1 cellular context compared by ENCODE assay signal in the genomic region with DNA sequence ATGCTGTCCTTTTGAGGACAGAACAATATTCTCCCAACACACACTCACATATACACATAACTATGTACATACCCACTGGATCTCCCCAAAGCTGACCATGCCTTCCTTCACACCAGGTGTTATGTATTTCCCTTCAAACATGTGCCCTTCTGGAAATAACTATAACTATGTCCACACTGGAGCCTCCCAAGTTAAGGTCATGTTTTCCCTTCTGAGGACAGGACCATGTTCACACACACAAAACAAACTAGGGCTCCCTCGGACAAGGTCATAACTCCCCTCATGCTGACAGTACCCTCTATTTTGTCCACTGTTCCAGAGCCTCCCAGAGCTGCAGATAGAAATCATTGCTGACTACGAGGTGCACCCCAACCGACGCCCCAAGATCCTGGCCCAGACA.
TF ChIP-seq lines count a peak whose summit lies in the region.

No MANE protein-coding gene starts in this region.

TF ChIP-seq in HepG2, 621 proteins besides CTCF, POLR2A, EP300 and RAD21 (continued from another document and continues in another):
- TF ChIP-seq, protein P1, sequence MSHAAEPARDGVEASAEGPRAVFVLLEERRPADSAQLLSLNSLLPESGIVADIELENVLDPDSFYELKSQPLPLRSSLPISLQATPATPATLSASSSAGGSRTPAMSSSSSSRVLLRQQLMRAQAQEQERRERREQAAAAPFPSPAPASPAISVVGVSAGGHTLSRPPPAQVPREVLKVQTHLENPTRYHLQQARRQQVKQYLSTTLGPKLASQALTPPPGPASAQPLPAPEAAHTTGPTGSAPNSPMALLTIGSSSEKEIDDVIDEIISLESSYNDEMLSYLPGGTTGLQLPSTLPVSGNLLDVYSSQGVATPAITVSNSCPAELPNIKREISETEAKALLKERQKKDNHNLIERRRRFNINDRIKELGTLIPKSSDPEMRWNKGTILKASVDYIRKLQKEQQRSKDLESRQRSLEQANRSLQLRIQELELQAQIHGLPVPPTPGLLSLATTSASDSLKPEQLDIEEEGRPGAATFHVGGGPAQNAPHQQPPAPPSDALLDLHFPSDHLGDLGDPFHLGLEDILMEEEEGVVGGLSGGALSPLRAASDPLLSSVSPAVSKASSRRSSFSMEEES (CRISPR knock-in tag; IDR thresholded peaks at IDR 0.05) = no peak
- TF ChIP-seq KLF13 (CRISPR knock-in tag; IDR thresholded peaks at IDR 0.05) (no peak), CBFB (CRISPR knock-in tag; IDR thresholded peaks at IDR 0.05) (no peak), ZNF282 (IDR thresholded peaks at IDR 0.05; ENCODE audit: partially characterized antibody) (no peak), MBNL3 (CRISPR knock-in tag; conservative IDR thresholded peaks at IDR 0.05) (no peak), ZNF138 (CRISPR knock-in tag; IDR thresholded peaks at IDR 0.05; ENCODE audit: low read depth) (no peak), ZNF136 (CRISPR knock-in tag; IDR thresholded peaks at IDR 0.05; ENCODE audit: low read depth) (no peak), ZBTB1 (CRISPR knock-in tag; IDR thresholded peaks at IDR 0.05; ENCODE audit: borderline replicate concordance) (no peak), MLLT10 (CRISPR knock-in tag; IDR thresholded peaks at IDR 0.05) (no peak), NCOA5 (CRISPR knock-in tag; IDR thresholded peaks at IDR 0.05) (no peak), PAF1 (CRISPR knock-in tag; IDR thresholded peaks at IDR 0.05) (0 out of 2 replicates have a peak, but pooled peaks have one; percentile 11), YEATS2 (CRISPR knock-in tag; IDR thresholded peaks at IDR 0.05; ENCODE audit: borderline replicate concordance) (no peak), RARA (CRISPR knock-in tag; IDR thresholded peaks at IDR 0.05) (peak; percentile 77), ZMAT3 (CRISPR knock-in tag; conservative IDR thresholded peaks at IDR 0.05) (no peak), ZNF326 (CRISPR knock-in tag; IDR thresholded peaks at IDR 0.05; ENCODE audit: borderline replicate concordance) (no peak), CHCHD3 (CRISPR knock-in tag; IDR thresholded peaks at IDR 0.05) (no peak), ZNF556 (CRISPR knock-in tag; IDR thresholded peaks at IDR 0.05; ENCODE audit: borderline replicate concordance) (no peak), MAX (IDR thresholded peaks at IDR 0.05) (peak; percentile 54; the same call in 1 of the 2 replicates), PAX8 (CRISPR knock-in tag; IDR thresholded peaks at IDR 0.05; ENCODE audit: borderline replicate concordance) (no peak), CCDC6 (CRISPR knock-in tag; IDR thresholded peaks at IDR 0.05) (no peak), ZNF230 (CRISPR knock-in tag; IDR thresholded peaks at IDR 0.05) (no peak), UBTF (CRISPR knock-in tag; IDR thresholded peaks at IDR 0.05) (no peak), HCFC1 (IDR thresholded peaks at IDR 0.05; ENCODE audit: low read depth, low read length) (no peak), MYC (CRISPR knock-in tag; IDR thresholded peaks at IDR 0.05; ENCODE audit: borderline replicate concordance) (no peak), FOXK2 (IDR thresholded peaks at IDR 0.05) (no peak), NR2F2 (IDR thresholded peaks at IDR 0.05; ENCODE audit: borderline replicate concordance, low read depth) (no peak), ZNF34 (CRISPR knock-in tag; IDR thresholded peaks at IDR 0.05; ENCODE audit: borderline replicate concordance) (no peak), ARID2 (CRISPR knock-in tag; IDR thresholded peaks at IDR 0.05; ENCODE audit: borderline replicate concordance) (no peak), ZNF589 (CRISPR knock-in tag; conservative IDR thresholded peaks at IDR 0.05) (no peak), ZBTB42 (CRISPR knock-in tag; IDR thresholded peaks at IDR 0.05) (no peak), ZNF883 (CRISPR knock-in tag; IDR thresholded peaks at IDR 0.05; ENCODE audit: not compliant biosample characterization) (no peak), THRA (CRISPR knock-in tag; IDR thresholded peaks at IDR 0.05; ENCODE audit: borderline replicate concordance) (peak; percentile 79; the same call in 1 of the 2 replicates), MEF2D (CRISPR knock-in tag; IDR thresholded peaks at IDR 0.05) (no peak), HES4 (CRISPR knock-in tag; IDR thresholded peaks at IDR 0.05; ENCODE audit: borderline replicate concordance) (no peak), RXRA (CRISPR knock-in tag; IDR thresholded peaks at IDR 0.05) (peak; percentile 15; the same call in 1 of the 2 replicates), NR3C1 (CRISPR knock-in tag; IDR thresholded peaks at IDR 0.05) (no peak), TEAD3 (CRISPR knock-in tag; optimal IDR thresholded peaks at IDR 0.05; ENCODE audit: borderline replicate concordance) (no peak), TFDP2 (CRISPR knock-in tag; IDR thresholded peaks at IDR 0.05) (no peak), NONO (IDR thresholded peaks at IDR 0.05) (no peak), NONO (CRISPR knock-in tag; conservative IDR thresholded peaks at IDR 0.05) (no peak), ZNF775 (CRISPR knock-in tag; IDR thresholded peaks at IDR 0.05; ENCODE audit: borderline replicate concordance) (no peak), IKZF4 (CRISPR knock-in tag; IDR thresholded peaks at IDR 0.05; ENCODE audit: borderline replicate concordance, low read depth, not compliant biosample characterization) (no peak), ZFP62 (CRISPR knock-in tag; IDR thresholded peaks at IDR 0.05) (no peak), SOX6 (IDR thresholded peaks at IDR 0.05) (no peak), SOX6 (CRISPR knock-in tag; IDR thresholded peaks at IDR 0.05) (peak; percentile 38), ZFP36 (IDR thresholded peaks at IDR 0.05; ENCODE audit: borderline replicate concordance, low read depth, low read length, partially characterized antibody) (no peak), ZNF296 (CRISPR knock-in tag; conservative IDR thresholded peaks at IDR 0.05) (no peak), ZNF614 (CRISPR knock-in tag; IDR thresholded peaks at IDR 0.05; ENCODE audit: borderline replicate concordance) (no peak), BCL6 (CRISPR knock-in tag; IDR thresholded peaks at IDR 0.05) (peak; percentile 30; the same call in 1 of the 2 replicates)
- TF ChIP-seq, protein P2, sequence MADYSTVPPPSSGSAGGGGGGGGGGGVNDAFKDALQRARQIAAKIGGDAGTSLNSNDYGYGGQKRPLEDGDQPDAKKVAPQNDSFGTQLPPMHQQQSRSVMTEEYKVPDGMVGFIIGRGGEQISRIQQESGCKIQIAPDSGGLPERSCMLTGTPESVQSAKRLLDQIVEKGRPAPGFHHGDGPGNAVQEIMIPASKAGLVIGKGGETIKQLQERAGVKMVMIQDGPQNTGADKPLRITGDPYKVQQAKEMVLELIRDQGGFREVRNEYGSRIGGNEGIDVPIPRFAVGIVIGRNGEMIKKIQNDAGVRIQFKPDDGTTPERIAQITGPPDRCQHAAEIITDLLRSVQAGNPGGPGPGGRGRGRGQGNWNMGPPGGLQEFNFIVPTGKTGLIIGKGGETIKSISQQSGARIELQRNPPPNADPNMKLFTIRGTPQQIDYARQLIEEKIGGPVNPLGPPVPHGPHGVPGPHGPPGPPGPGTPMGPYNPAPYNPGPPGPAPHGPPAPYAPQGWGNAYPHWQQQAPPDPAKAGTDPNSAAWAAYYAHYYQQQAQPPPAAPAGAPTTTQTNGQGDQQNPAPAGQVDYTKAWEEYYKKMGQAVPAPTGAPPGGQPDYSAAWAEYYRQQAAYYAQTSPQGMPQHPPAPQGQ (CRISPR knock-in tag; IDR thresholded peaks at IDR 0.05; ENCODE audit: borderline replicate concordance) = no peak
- TF ChIP-seq, protein P3, sequence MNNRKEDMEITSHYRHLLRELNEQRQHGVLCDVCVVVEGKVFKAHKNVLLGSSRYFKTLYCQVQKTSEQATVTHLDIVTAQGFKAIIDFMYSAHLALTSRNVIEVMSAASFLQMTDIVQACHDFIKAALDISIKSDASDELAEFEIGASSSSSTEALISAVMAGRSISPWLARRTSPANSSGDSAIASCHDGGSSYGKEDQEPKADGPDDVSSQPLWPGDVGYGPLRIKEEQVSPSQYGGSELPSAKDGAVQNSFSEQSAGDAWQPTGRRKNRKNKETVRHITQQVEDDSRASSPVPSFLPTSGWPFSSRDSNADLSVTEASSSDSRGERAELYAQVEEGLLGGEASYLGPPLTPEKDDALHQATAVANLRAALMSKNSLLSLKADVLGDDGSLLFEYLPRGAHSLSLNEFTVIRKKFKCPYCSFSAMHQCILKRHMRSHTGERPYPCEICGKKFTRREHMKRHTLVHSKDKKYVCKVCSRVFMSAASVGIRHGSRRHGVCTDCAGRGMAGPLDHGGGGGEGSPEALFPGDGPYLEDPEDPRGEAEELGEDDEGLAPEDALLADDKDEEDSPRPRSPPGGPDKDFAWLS (CRISPR knock-in tag; IDR thresholded peaks at IDR 0.05; ENCODE audit: borderline replicate concordance) = no peak
- TF ChIP-seq, protein P4, sequence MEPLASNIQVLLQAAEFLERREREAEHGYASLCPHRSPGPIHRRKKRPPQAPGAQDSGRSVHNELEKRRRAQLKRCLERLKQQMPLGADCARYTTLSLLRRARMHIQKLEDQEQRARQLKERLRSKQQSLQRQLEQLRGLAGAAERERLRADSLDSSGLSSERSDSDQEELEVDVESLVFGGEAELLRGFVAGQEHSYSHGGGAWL (CRISPR knock-in tag; IDR thresholded peaks at IDR 0.05) = no peak
- TF ChIP-seq, protein P5, sequence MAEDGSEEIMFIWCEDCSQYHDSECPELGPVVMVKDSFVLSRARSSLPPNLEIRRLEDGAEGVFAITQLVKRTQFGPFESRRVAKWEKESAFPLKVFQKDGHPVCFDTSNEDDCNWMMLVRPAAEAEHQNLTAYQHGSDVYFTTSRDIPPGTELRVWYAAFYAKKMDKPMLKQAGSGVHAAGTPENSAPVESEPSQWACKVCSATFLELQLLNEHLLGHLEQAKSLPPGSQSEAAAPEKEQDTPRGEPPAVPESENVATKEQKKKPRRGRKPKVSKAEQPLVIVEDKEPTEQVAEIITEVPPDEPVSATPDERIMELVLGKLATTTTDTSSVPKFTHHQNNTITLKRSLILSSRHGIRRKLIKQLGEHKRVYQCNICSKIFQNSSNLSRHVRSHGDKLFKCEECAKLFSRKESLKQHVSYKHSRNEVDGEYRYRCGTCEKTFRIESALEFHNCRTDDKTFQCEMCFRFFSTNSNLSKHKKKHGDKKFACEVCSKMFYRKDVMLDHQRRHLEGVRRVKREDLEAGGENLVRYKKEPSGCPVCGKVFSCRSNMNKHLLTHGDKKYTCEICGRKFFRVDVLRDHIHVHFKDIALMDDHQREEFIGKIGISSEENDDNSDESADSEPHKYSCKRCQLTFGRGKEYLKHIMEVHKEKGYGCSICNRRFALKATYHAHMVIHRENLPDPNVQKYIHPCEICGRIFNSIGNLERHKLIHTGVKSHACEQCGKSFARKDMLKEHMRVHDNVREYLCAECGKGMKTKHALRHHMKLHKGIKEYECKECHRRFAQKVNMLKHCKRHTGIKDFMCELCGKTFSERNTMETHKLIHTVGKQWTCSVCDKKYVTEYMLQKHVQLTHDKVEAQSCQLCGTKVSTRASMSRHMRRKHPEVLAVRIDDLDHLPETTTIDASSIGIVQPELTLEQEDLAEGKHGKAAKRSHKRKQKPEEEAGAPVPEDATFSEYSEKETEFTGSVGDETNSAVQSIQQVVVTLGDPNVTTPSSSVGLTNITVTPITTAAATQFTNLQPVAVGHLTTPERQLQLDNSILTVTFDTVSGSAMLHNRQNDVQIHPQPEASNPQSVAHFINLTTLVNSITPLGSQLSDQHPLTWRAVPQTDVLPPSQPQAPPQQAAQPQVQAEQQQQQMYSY (CRISPR knock-in tag; IDR thresholded peaks at IDR 0.05) = no peak
- TF ChIP-seq, protein P6, sequence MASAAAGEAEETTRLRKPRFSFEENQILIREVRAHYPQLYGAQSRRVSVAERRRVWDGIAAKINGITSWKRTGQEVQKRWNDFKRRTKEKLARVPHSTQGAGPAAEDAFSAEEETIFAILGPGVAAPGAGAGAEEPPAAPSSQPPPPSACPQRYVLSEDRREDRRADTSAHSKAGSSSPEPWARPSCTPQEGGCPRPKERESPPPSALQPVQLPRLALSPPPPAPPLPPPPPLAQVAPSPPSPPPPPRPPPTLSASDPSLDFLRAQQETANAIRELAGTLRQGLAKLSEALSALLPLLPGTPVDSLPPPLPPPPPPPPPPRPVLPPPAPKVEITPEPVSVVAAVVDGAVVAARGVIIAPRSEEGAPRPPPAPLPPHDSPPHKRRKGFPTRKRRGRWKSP (CRISPR knock-in tag; IDR thresholded peaks at IDR 0.05) = no peak
